Comparison of ENCODE assay signal across 15 cellular contexts in the genomic region with DNA sequence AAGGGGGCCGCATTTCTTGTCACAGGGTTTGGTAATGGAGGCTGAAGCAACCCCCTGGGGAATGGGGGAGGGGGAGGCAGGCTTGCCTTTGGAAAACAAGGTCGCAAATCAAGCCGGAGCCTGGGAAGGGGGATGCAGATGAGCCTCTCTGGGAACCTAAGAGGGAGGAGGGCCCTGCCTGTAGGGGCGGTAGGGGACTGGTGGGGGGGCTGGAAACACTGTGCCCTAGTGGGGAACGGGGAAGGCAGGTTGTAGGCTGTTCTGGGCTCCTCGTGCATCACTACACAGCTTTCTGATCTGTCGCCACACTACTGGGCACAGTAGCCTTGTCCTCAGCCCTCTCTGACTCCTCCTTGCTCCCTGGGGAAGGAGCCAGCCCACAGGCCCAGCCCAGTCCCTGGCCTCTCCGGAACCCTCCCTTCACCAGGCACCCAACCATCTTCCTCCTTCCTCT.
DNase-seq lines count a peak whose midpoint lies in the region; ATAC-seq and TF ChIP-seq lines count a peak whose summit lies in the region.
"Had no signal": no experiment of that assay in that cellular context is flagged by ENCODE, and none has a peak within 500 bp of the region (broad histone marks: within the 10 kb centered on the region; RNA-seq: fewer than 3 reads in every experiment).

No MANE protein-coding gene starts in this region.

- no peaks in the 10 kb centered on the region for H3K4me1 Mint-ChIP-seq in activated CD4-positive, alpha-beta T cell treated with anti-CD3 and anti-CD28 coated beads, Interleukin-2, amount 10 ng/mL, durations not matched to agents 7 days and 5 days
- peaks cover 17% of the 10 kb centered on the region for H3K4me1 Mint-ChIP-seq in type B pancreatic cell (ENCODE audit: unreplicated experiment)
- H3K4me1 Mint-ChIP-seq in activated CD4-positive, alpha-beta memory T cell treated with anti-CD3 and anti-CD28 coated beads, Interleukin-2, amount 10 ng/mL, durations not matched to agents 7 days and 5 days: no peaks in the 10 kb centered on the region
- H3K4me1 Mint-ChIP-seq in activated CD4-positive, alpha-beta memory T cell treated with anti-CD3 and anti-CD28 coated beads for 36 hours (ENCODE audit: low read depth): no peaks in the 10 kb centered on the region

- H3K36me3 ChIP-seq in gastrocnemius medialis: no peaks in the 10 kb centered on the region

- POLR2A ChIA-PET in activated CD4-positive, alpha-beta T cell treated with anti-CD3 and anti-CD28 coated beads, Interleukin-2, amount 10 ng/mL, durations not matched to agents 7 days and 5 days (lab: Charles Lee): no interaction called here
- POLR2A ChIA-PET in activated CD4-positive, alpha-beta memory T cell treated with anti-CD3 and anti-CD28 coated beads, Interleukin-2, amount 10 ng/mL, durations not matched to agents 7 days and 5 days (lab: Charles Lee): no interaction called here
- POLR2A ChIA-PET in activated CD4-positive, alpha-beta memory T cell treated with anti-CD3 and anti-CD28 coated beads for 36 hours (lab: Charles Lee): no interaction called here

- ATAC-seq in gastrocnemius medialis: no peak
- ATAC-seq: HCT116 had no signal

- no peaks in the 10 kb centered on the region for H3K27me3 ChIP-seq in gastrocnemius medialis

- no peaks in the 10 kb centered on the region for H3K36me3 Mint-ChIP-seq in activated CD4-positive, alpha-beta T cell treated with anti-CD3 and anti-CD28 coated beads, Interleukin-2, amount 10 ng/mL, durations not matched to agents 7 days and 5 days (ENCODE audit: low read depth)
- no peaks in the 10 kb centered on the region for H3K36me3 Mint-ChIP-seq in type B pancreatic cell
- no peaks in the 10 kb centered on the region for H3K36me3 Mint-ChIP-seq in activated CD4-positive, alpha-beta memory T cell treated with anti-CD3 and anti-CD28 coated beads, Interleukin-2, amount 10 ng/mL, durations not matched to agents 7 days and 5 days (ENCODE audit: low read depth)
- H3K36me3 Mint-ChIP-seq in activated CD4-positive, alpha-beta memory T cell treated with anti-CD3 and anti-CD28 coated beads for 36 hours: no peaks in the 10 kb centered on the region

- no peaks in the 10 kb centered on the region for H3K4me1 ChIP-seq in gastrocnemius medialis

- no peaks in the 10 kb centered on the region for H3K9me3 ChIP-seq in gastrocnemius medialis

- peak overlapping the region; percentile 23 for H3K27ac Mint-ChIP-seq in activated CD4-positive, alpha-beta T cell treated with anti-CD3 and anti-CD28 coated beads, Interleukin-2, amount 10 ng/mL, durations not matched to agents 7 days and 5 days
- H3K27ac Mint-ChIP-seq in type B pancreatic cell: no peak overlapping the region
- H3K27ac Mint-ChIP-seq in activated CD4-positive, alpha-beta memory T cell treated with anti-CD3 and anti-CD28 coated beads, Interleukin-2, amount 10 ng/mL, durations not matched to agents 7 days and 5 days: no peak overlapping the region
- no peak overlapping the region for H3K27ac Mint-ChIP-seq in activated CD4-positive, alpha-beta memory T cell treated with anti-CD3 and anti-CD28 coated beads for 36 hours
- H3K27ac Mint-ChIP-seq: activated naive CD4-positive, alpha-beta T cell treated with anti-CD3 and anti-CD28 coated beads for 36 hours had no signal

- H3K9me3 Mint-ChIP-seq in activated CD4-positive, alpha-beta T cell treated with anti-CD3 and anti-CD28 coated beads, Interleukin-2, amount 10 ng/mL, durations not matched to agents 7 days and 5 days: no peaks in the 10 kb centered on the region
- no peaks in the 10 kb centered on the region for H3K9me3 Mint-ChIP-seq in type B pancreatic cell
- H3K9me3 Mint-ChIP-seq in activated CD4-positive, alpha-beta memory T cell treated with anti-CD3 and anti-CD28 coated beads, Interleukin-2, amount 10 ng/mL, durations not matched to agents 7 days and 5 days: no peaks in the 10 kb centered on the region
- H3K9me3 Mint-ChIP-seq in activated CD4-positive, alpha-beta memory T cell treated with anti-CD3 and anti-CD28 coated beads for 36 hours: no peaks in the 10 kb centered on the region
- H3K9me3 Mint-ChIP-seq: activated naive CD4-positive, alpha-beta T cell treated with anti-CD3 and anti-CD28 coated beads for 36 hours had no signal

- TF ChIP-seq CTCF in type B pancreatic cell (conservative IDR thresholded peaks at IDR 0.05): no peak
- TF ChIP-seq CTCF in gastrocnemius medialis (IDR thresholded peaks at IDR 0.05 in 4 of 5, conservative IDR thresholded peaks at IDR 0.05 in 1 of 5): no peak

- intact Hi-C loops in gastrocnemius medialis (cut with DNase I; ENCODE audit: low total_unique reads): no loop called here
- intact Hi-C loops in activated CD4-positive, alpha-beta memory T cell treated with anti-CD3 and anti-CD28 coated beads for 36 hours (cut with micrococcal nuclease): no loop called here

- peaks cover 25% of the 10 kb centered on the region for H3K27me3 Mint-ChIP-seq in activated CD4-positive, alpha-beta T cell treated with anti-CD3 and anti-CD28 coated beads, Interleukin-2, amount 10 ng/mL, durations not matched to agents 7 days and 5 days
- H3K27me3 Mint-ChIP-seq in type B pancreatic cell: no peaks in the 10 kb centered on the region
- peaks cover 57% of the 10 kb centered on the region for H3K27me3 Mint-ChIP-seq in activated CD4-positive, alpha-beta memory T cell treated with anti-CD3 and anti-CD28 coated beads, Interleukin-2, amount 10 ng/mL, durations not matched to agents 7 days and 5 days
- peaks cover 19% of the 10 kb centered on the region for H3K27me3 Mint-ChIP-seq in activated CD4-positive, alpha-beta memory T cell treated with anti-CD3 and anti-CD28 coated beads for 36 hours

- in situ Hi-C loops in gastrocnemius medialis (cut with MboI; ENCODE audit: low sequenced_read_pairs in 4 of 4): loop anchor here in 1 of 4 donors (25.0 kb wide), 1 partner anchor 112 kb away; no protein-coding TSS in a partner anchor

- H3K4me3 ChIP-seq in gastrocnemius medialis: no peak overlapping the region

- no peak for DNase-seq in activated CD4-positive, alpha-beta T cell treated with anti-CD3 and anti-CD28 coated beads, Interleukin-2, amount 10 ng/mL, durations not matched to agents 7 days and 5 days
- no peak for DNase-seq in activated CD4-positive, alpha-beta T cell treated with anti-CD3 and anti-CD28 coated beads for 4 hours
- DNase-seq in NCI-H82 (lab: John Stamatoyannopoulos, UW) (peak; percentile 85), iPS-NIHi7 (ENCODE audit: extremely low spot score) (peak; percentile 78), type B pancreatic cell (ENCODE audit: extremely low spot score, unreplicated experiment) (no peak), gastrocnemius medialis (no peak)
- DNase-seq in activated CD4-positive, alpha-beta memory T cell treated with anti-CD3 and anti-CD28 coated beads, Interleukin-2, amount 10 ng/mL, durations not matched to agents 7 days and 5 days: no peak
- DNase-seq in activated CD4-positive, alpha-beta memory T cell treated with anti-CD3 and anti-CD28 coated beads for 36 hours: no peak
- DNase-seq: activated CD4-positive, CD25-positive, alpha-beta regulatory T cell treated with anti-CD3 and anti-CD28 coated beads, Interleukin-2, amount 50 U/mL, for 72 hours; activated naive CD4-positive, alpha-beta T cell treated with anti-CD3 and anti-CD28 coated beads for 36 hours; cortex of kidney; left cardiac atrium; RPMI8226; T-helper 1 cell had no signal

- no peak overlapping the region for H3K27ac ChIP-seq in gastrocnemius medialis

- no peak for TF ChIP-seq POLR2A in gastrocnemius medialis (IDR thresholded peaks at IDR 0.05)

- H3K4me3 Mint-ChIP-seq in activated CD4-positive, alpha-beta T cell treated with anti-CD3 and anti-CD28 coated beads, Interleukin-2, amount 10 ng/mL, durations not matched to agents 7 days and 5 days: no peak overlapping the region
- H3K4me3 Mint-ChIP-seq in type B pancreatic cell: peak overlapping the region; percentile 19
- H3K4me3 Mint-ChIP-seq in activated CD4-positive, alpha-beta memory T cell treated with anti-CD3 and anti-CD28 coated beads, Interleukin-2, amount 10 ng/mL, durations not matched to agents 7 days and 5 days: no peak overlapping the region
- H3K4me3 Mint-ChIP-seq in activated CD4-positive, alpha-beta memory T cell treated with anti-CD3 and anti-CD28 coated beads for 36 hours: no peak overlapping the region
- H3K4me3 Mint-ChIP-seq: activated naive CD4-positive, alpha-beta T cell treated with anti-CD3 and anti-CD28 coated beads for 36 hours had no signal

- CTCF ChIA-PET in activated CD4-positive, alpha-beta T cell treated with anti-CD3 and anti-CD28 coated beads, Interleukin-2, amount 10 ng/mL, durations not matched to agents 7 days and 5 days (lab: Charles Lee): no interaction called here
- CTCF ChIA-PET in activated CD4-positive, alpha-beta memory T cell treated with anti-CD3 and anti-CD28 coated beads, Interleukin-2, amount 10 ng/mL, durations not matched to agents 7 days and 5 days (lab: Charles Lee): no interaction called here
- CTCF ChIA-PET in activated CD4-positive, alpha-beta memory T cell treated with anti-CD3 and anti-CD28 coated beads for 36 hours (lab: Charles Lee): no interaction called here

Comparison
In these comparisons a context has a peak if more than half of its experiments do, and no peak if none do; other contexts are left out.
1. DNase-seq: peak in NCI-H82 (single experiment) and iPS-NIHi7 (single experiment); none in activated CD4-positive, alpha-beta T cell treated with anti-CD3 and anti-CD28 coated beads, Interleukin-2, amount 10 ng/mL, durations not matched to agents 7 days and 5 days (single experiment), activated CD4-positive, alpha-beta T cell treated with anti-CD3 and anti-CD28 coated beads for 4 hours (0 of 2), type B pancreatic cell (single experiment), activated CD4-positive, alpha-beta memory T cell treated with anti-CD3 and anti-CD28 coated beads, Interleukin-2, amount 10 ng/mL, durations not matched to agents 7 days and 5 days (single experiment), gastrocnemius medialis (0 of 2) and activated CD4-positive, alpha-beta memory T cell treated with anti-CD3 and anti-CD28 coated beads for 36 hours (single experiment).